ENCODE assay signal across 10 cellular contexts in genomic region chr5:56123531-56124243, GRCh38.
A peak's percentile ranks its signal among the peaks of the same experiment; 100 is the strongest.
DNase-seq lines count a peak whose midpoint lies in the region; ATAC-seq and TF ChIP-seq lines count a peak whose summit lies in the region.
"Had no signal": no experiment of that assay in that cellular context is flagged by ENCODE, and none has a peak within 500 bp of the region (broad histone marks: within the 10 kb centered on the region; RNA-seq: fewer than 3 reads in every experiment).

No MANE protein-coding gene starts in this region.

- no peaks in the 10 kb centered on the region for H3K27me3 Mint-ChIP-seq in CD4-positive, CD25-positive, alpha-beta regulatory T cell
- H3K27me3 Mint-ChIP-seq: dendritic cell treated with granulocyte-macrophage colony-stimulating factor and Interleukin-4, amounts not matched to agents 40 ng/mL and 50 ng/mL, for 4 days had no signal

- H3K4me1 Mint-ChIP-seq in CD4-positive, CD25-positive, alpha-beta regulatory T cell = peaks cover 24 to 46% (median 34%) of the 10 kb centered on the region in 4 donors

- H3K27me3 ChIP-seq in CD4-positive, CD25-positive, alpha-beta regulatory T cell (ENCODE audit: control insufficient read depth, insufficient read depth, low read length) = no peaks in the 10 kb centered on the region
- no peaks in the 10 kb centered on the region for H3K27me3 ChIP-seq in colonic mucosa

- H3K4me3 ChIP-seq in CD4-positive, CD25-positive, alpha-beta regulatory T cell (ENCODE audit: low read depth, low read length) = no peak overlapping the region
- no peak overlapping the region for H3K4me3 ChIP-seq in colonic mucosa
- H3K4me3 ChIP-seq: thoracic aorta had no signal

- peaks cover 3% of the 10 kb centered on the region for H3K36me3 Mint-ChIP-seq in CD4-positive, CD25-positive, alpha-beta regulatory T cell

- peak overlapping the region in 2 of 3 donors; percentile 33 to 62 for H3K27ac Mint-ChIP-seq in CD4-positive, CD25-positive, alpha-beta regulatory T cell
- H3K27ac Mint-ChIP-seq: dendritic cell treated with granulocyte-macrophage colony-stimulating factor and Interleukin-4, amounts not matched to agents 40 ng/mL and 50 ng/mL, for 4 days had no signal

- H3K9ac ChIP-seq in colonic mucosa (ENCODE audit: low read depth in 2 of 2, low read length in 2 of 2) = no peak overlapping the region

- no peak overlapping the region for H3K27ac ChIP-seq in CD4-positive, CD25-positive, alpha-beta regulatory T cell (ENCODE audit: insufficient read depth, low read length, poor library complexity, severe bottlenecking)
- H3K27ac ChIP-seq in colonic mucosa = peak overlapping the region; percentile 39
- H3K27ac ChIP-seq: thoracic aorta had no signal

- DNase-seq in CD4-positive, CD25-positive, alpha-beta regulatory T cell = no peak
- DNase-seq in M059J (ENCODE audit: low read depth) (peak; percentile 99), colonic mucosa (peak; percentile 34), lung microvascular endothelial cell (ENCODE audit: low read depth in 2 of 2) (peak; percentile 62 to 99), NCI-H2196 treated with DMSO at 0.1 percent for 48 hours (lab: John Stamatoyannopoulos, UW; ENCODE audit: unreplicated experiment) (no peak), NCI-H2196 (lab: John Stamatoyannopoulos, UW; ENCODE audit: unreplicated experiment) (no peak), activated gamma-delta T cell treated with Interleukin-2 at 50 U/mL for 16 hours (no peak)
- no peak for DNase-seq in stimulated activated CD4-positive, alpha-beta T cell treated with anti-CD3 and anti-CD28 coated beads, Interleukin-2, amount 100 ng/mL, for 48 hours

- H3K4me3 Mint-ChIP-seq in CD4-positive, CD25-positive, alpha-beta regulatory T cell = peak overlapping the region in 1 of 4 donors; percentile 23
- H3K4me3 Mint-ChIP-seq: dendritic cell treated with granulocyte-macrophage colony-stimulating factor and Interleukin-4, amounts not matched to agents 40 ng/mL and 50 ng/mL, for 4 days had no signal

- ATAC-seq in CD4-positive, CD25-positive, alpha-beta regulatory T cell (ENCODE audit: low read depth in 2 of 2) = no peak

- H3K4me1 ChIP-seq in CD4-positive, CD25-positive, alpha-beta regulatory T cell (ENCODE audit: control insufficient read depth, insufficient read depth, low read length, poor library complexity, severe bottlenecking) = peaks cover 26% of the 10 kb centered on the region
- H3K4me1 ChIP-seq in colonic mucosa = no peaks in the 10 kb centered on the region

- no peaks in the 10 kb centered on the region for H3K9me3 ChIP-seq in CD4-positive, CD25-positive, alpha-beta regulatory T cell (ENCODE audit: control insufficient read depth in 2 of 2, low read length in 2 of 2)
- no peaks in the 10 kb centered on the region for H3K9me3 ChIP-seq in colonic mucosa
- H3K9me3 ChIP-seq: thoracic aorta had no signal

- TF ChIP-seq CTCF in colonic mucosa (IDR thresholded peaks at IDR 0.05) = no peak

- no peaks in the 10 kb centered on the region for H3K36me3 ChIP-seq in CD4-positive, CD25-positive, alpha-beta regulatory T cell (ENCODE audit: control insufficient read depth, insufficient read depth, low read length)
- no peaks in the 10 kb centered on the region for H3K36me3 ChIP-seq in colonic mucosa
- H3K36me3 ChIP-seq: thoracic aorta had no signal

- peaks cover 0 to 2% (median 0%) of the 10 kb centered on the region in 7 donors for H3K9me3 Mint-ChIP-seq in CD4-positive, CD25-positive, alpha-beta regulatory T cell
- H3K9me3 Mint-ChIP-seq: dendritic cell treated with granulocyte-macrophage colony-stimulating factor and Interleukin-4, amounts not matched to agents 40 ng/mL and 50 ng/mL, for 4 days had no signal

- intact Hi-C loops in colonic mucosa (cut with DNase I) = no loop called here

Comparison
In these comparisons a context has a peak if more than half of its experiments do, and no peak if none do; other contexts are left out.
1. DNase-seq: peak in M059J (single experiment), colonic mucosa (single experiment) and lung microvascular endothelial cell (2 of 2); none in CD4-positive, CD25-positive, alpha-beta regulatory T cell (0 of 3), NCI-H2196 treated with DMSO at 0.1 percent for 48 hours (single experiment), NCI-H2196 (single experiment), stimulated activated CD4-positive, alpha-beta T cell treated with anti-CD3 and anti-CD28 coated beads, Interleukin-2, amount 100 ng/mL, for 48 hours (0 of 2) and activated gamma-delta T cell treated with Interleukin-2 at 50 U/mL for 16 hours (single experiment).